Comparison of ENCODE assay signal across 8 cellular contexts in genomic region chr9:17135578-17135904, GRCh38. TPM values are rescaled to one million over a fixed set of nuclear protein-coding genes. Genes with fewer than 3 reads are reported as not detected.
DNase-seq lines count a peak whose midpoint lies in the region; ATAC-seq and TF ChIP-seq lines count a peak whose summit lies in the region.

No MANE protein-coding gene starts in this region.

- TF ChIP-seq POLR2A in thyroid gland (IDR thresholded peaks at IDR 0.05) = no peak

- H3K9me3 Mint-ChIP-seq in T-helper 2 cell treated with Interferon-gamma antibody and Interleukin-4, amounts not matched to agents 5 μg/mL and 100 μg/mL, for 36 hours = no peaks in the 10 kb centered on the region
- H3K9me3 Mint-ChIP-seq in MCF 10A (ENCODE audit: unreplicated experiment) (no peaks in the 10 kb centered on the region), memory B cell (peaks cover 2% of the 10 kb centered on the region)

- peak overlapping the region; percentile 87 for H3K9ac ChIP-seq in HUES64 (ENCODE audit: low read depth, low read length)

- H3K27me3 ChIP-seq in HUES64 (ENCODE audit: insufficient read depth, low read length) (peaks cover 13% of the 10 kb centered on the region), thyroid gland (no peaks in the 10 kb centered on the region)

- CTCF ChIA-PET in MCF 10A (lab: Yijun Ruan, JAX) = interaction anchor here (0.6 to 2.8 kb wide), 5 partner anchors 19 to 327 kb away, joined by 3 to 8 read pairs (median 4); no protein-coding TSS in a partner anchor

- H3K9me3 ChIP-seq in HUES64 (ENCODE audit: insufficient read depth, low read depth, low read length) (no peaks in the 10 kb centered on the region), thyroid gland (no peaks in the 10 kb centered on the region)

- H3K4me1 ChIP-seq in HUES64 (ENCODE audit: insufficient read depth, low read length) (peaks cover 4% of the 10 kb centered on the region; the same call in 1 of the 2 replicates), thyroid gland (peaks cover 5 to 13% of the 10 kb centered on the region in 2 donors)

- peak overlapping the region; percentile 78 for H3K4me3 ChIP-seq in HUES64 (ENCODE audit: low read length)
- peak overlapping the region; percentile 65 to 98 (median 97) for H3K4me3 ChIP-seq in thyroid gland (replicated peaks in 1 of 3)

- POLR2A ChIA-PET in MCF 10A (lab: Yijun Ruan, JAX) = interaction anchor here (0.7 to 2.1 kb wide), 6 partner anchors 19 to 992 kb away, joined by 3 to 10 read pairs (median 3); no protein-coding TSS in a partner anchor

- peak; percentile 15 for ATAC-seq in memory B cell (ENCODE audit: low read depth)

- H3K27ac Mint-ChIP-seq in T-helper 2 cell treated with Interferon-gamma antibody and Interleukin-4, amounts not matched to agents 5 μg/mL and 100 μg/mL, for 36 hours = no peak overlapping the region
- peak overlapping the region; percentile 93 for H3K27ac Mint-ChIP-seq in MCF 10A (ENCODE audit: low read depth, unreplicated experiment)
- no peak overlapping the region for H3K27ac Mint-ChIP-seq in memory B cell

- H3K4me3 Mint-ChIP-seq in T-helper 2 cell treated with Interferon-gamma antibody and Interleukin-4, amounts not matched to agents 5 μg/mL and 100 μg/mL, for 36 hours = peak overlapping the region; percentile 71
- H3K4me3 Mint-ChIP-seq in MCF 10A (ENCODE audit: unreplicated experiment) (peak overlapping the region; percentile 95), memory B cell (peak overlapping the region; percentile 69)

- TF ChIP-seq CTCF in MCF 10A (IDR thresholded peaks at IDR 0.05; ENCODE audit: unreplicated experiment) (no peak), thyroid gland (IDR thresholded peaks at IDR 0.05) (no peak)

- peaks cover 8% of the 10 kb centered on the region for H3K27me3 Mint-ChIP-seq in T-helper 2 cell treated with Interferon-gamma antibody and Interleukin-4, amounts not matched to agents 5 μg/mL and 100 μg/mL, for 36 hours (ENCODE audit: low read depth)
- H3K27me3 Mint-ChIP-seq in MCF 10A (ENCODE audit: insufficient read depth, unreplicated experiment) (no peaks in the 10 kb centered on the region), memory B cell (peaks cover 6% of the 10 kb centered on the region)

- intact Hi-C loops in MCF 10A (cut with micrococcal nuclease) = no loop called here
- intact Hi-C loops in thyroid gland (cut with DNase I) = no loop called here

- H3K36me3 ChIP-seq in HUES64 (ENCODE audit: insufficient read depth, low read length) (no peaks in the 10 kb centered on the region), thyroid gland (no peaks in the 10 kb centered on the region)

- H3K27ac ChIP-seq in HUES64 (ENCODE audit: low read depth, low read length) = no peak overlapping the region
- H3K27ac ChIP-seq in thyroid gland = peak overlapping the region in 2 of 3 donors; percentile 82 to 92

- H3K4me1 Mint-ChIP-seq in T-helper 2 cell treated with Interferon-gamma antibody and Interleukin-4, amounts not matched to agents 5 μg/mL and 100 μg/mL, for 36 hours (ENCODE audit: low read depth) = peaks cover 9% of the 10 kb centered on the region
- H3K4me1 Mint-ChIP-seq in MCF 10A (ENCODE audit: insufficient read depth, unreplicated experiment) (peaks cover 10% of the 10 kb centered on the region), memory B cell (peaks cover 6% of the 10 kb centered on the region)

- no peaks in the 10 kb centered on the region for H3K36me3 Mint-ChIP-seq in T-helper 2 cell treated with Interferon-gamma antibody and Interleukin-4, amounts not matched to agents 5 μg/mL and 100 μg/mL, for 36 hours (ENCODE audit: low read depth)
- H3K36me3 Mint-ChIP-seq in MCF 10A (ENCODE audit: insufficient read depth, unreplicated experiment) (peaks cover 7% of the 10 kb centered on the region), memory B cell (peaks cover 2% of the 10 kb centered on the region)

- no TSS peak for BruUV-seq in MCF 10A (replicated peaks; lab: Mats Ljungman, UMichigan)

- DNase-seq in T-helper 2 cell treated with Interferon-gamma antibody and Interleukin-4, amounts not matched to agents 5 μg/mL and 100 μg/mL, for 36 hours (ENCODE audit: low spot score) = no peak
- no peak for DNase-seq in T-helper 2 cell
- DNase-seq in MCF 10A (ENCODE audit: unreplicated experiment) = no peak
- DNase-seq in memory B cell (ENCODE audit: low spot score in 2 of 2) = no peak
- peak; percentile 23 to 37 for DNase-seq in thyroid gland
- no peak for DNase-seq in GM19240 (ENCODE audit: insufficient read length, low spot score)
- DNase-seq in amniotic stem cell (lab: John Stamatoyannopoulos, UW) = no peak

- 3% methylated on average over 18 of the region's 18 CpGs for WGBS in HUES64
- WGBS in thyroid gland, 2 donors = 1% methylated on average over 11 to 18 of the region's 18 CpGs

RNA-seq across cellular contexts. Expression of gene CNTLN, which starts 0.7 kb away (rescaled TPM):
- 9.5 TPM for polyA plus RNA-seq in HUES64 (2013, experiment 1 of 2)
- polyA plus RNA-seq in HUES64 (2013, experiment 2 of 2) = 11.8 TPM
- total RNA-seq in MCF 10A (2022) (6.7 and 7.4 TPM in 2 replicates), thyroid gland (10 to 100 TPM in 3 of 4 donors, 1 to 10 TPM in 1; 10.0 to 16.1 (median 12.2) TPM)

Comparison
In these comparisons a context has a peak if more than half of its experiments do, and no peak if none do; other contexts are left out.
1. DNase-seq: peak in thyroid gland (2 of 2); none in T-helper 2 cell treated with Interferon-gamma antibody and Interleukin-4, amounts not matched to agents 5 μg/mL and 100 μg/mL, for 36 hours (single experiment), T-helper 2 cell (0 of 5), MCF 10A (single experiment), memory B cell (0 of 2), GM19240 (single experiment) and amniotic stem cell (single experiment).
2. Peak in every context shown above with its lines, with median percentiles within 50 percentile points of each other: H3K4me3 Mint-ChIP-seq.